ENCODE assay signal across 19 cellular contexts in the genomic region with DNA sequence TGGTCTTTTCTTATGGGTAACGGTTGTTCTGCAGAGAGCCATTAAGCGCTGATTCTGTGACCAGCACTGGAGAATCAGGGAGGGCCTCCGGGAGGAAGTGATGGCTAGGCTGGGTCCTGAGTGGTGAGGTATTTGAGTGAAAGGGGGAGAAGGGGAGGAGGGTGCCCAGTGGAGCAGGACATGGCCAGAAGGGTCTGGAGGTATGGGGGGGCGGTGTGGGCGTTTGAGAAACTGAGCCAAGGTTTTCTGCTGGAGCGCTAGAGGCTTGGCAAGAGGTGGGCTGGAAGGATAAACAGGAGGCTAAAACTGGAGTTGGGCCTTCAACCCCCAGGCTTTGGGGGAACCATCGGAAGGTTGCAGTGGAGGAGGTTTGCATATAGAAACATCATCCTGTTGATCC.
"Had no signal": no experiment of that assay in that cellular context is flagged by ENCODE, and none has a peak within 500 bp of the region (broad histone marks: within the 10 kb centered on the region; RNA-seq: fewer than 3 reads in every experiment).

No MANE protein-coding gene starts in this region.

- H3K4me3 ChIP-seq: dorsolateral prefrontal cortex, lung, sigmoid colon, testis, tibial artery had no signal

- H3K27ac ChIP-seq: dorsolateral prefrontal cortex, parathyroid adenoma, sigmoid colon, testis, tibial artery had no signal

- H3K4me1 ChIP-seq: parathyroid adenoma, testis had no signal

- H2AFZ ChIP-seq: parathyroid adenoma had no signal

- DNase-seq: dorsolateral prefrontal cortex; effector CD4-positive, alpha-beta T cell; hypothalamus; immature natural killer cell; islet precursor cell; natural killer cell; sigmoid colon; stimulated activated CD4-positive, alpha-beta T cell treated with anti-CD3 and anti-CD28 coated beads, Interleukin-2, amount 100 ng/mL, for 24 hours; stimulated activated CD4-positive, alpha-beta T cell treated with anti-CD3 and anti-CD28 coated beads, Interleukin-4, amount 100 ng/mL, for 24 hours; stimulated activated naive CD8-positive, alpha-beta T cell treated with anti-CD3 and anti-CD28 coated beads, Interleukin-15, Interleukin-2, amounts not matched to agents 100 U/mL and 50 U/mL, for 24 hours; substantia nigra; testis; tibial artery had no signal

- H3K27me3 ChIP-seq: testis had no signal

- H3K4me1 Mint-ChIP-seq: immature natural killer cell, memory B cell, natural killer cell had no signal

- H3K27ac Mint-ChIP-seq: immature natural killer cell; memory B cell; natural killer cell; progenitor cell of endocrine pancreas; stimulated activated memory B cell treated with anti-CD40 and anti-IgM and Interleukin-4, amounts not matched to agents 10 μg/mL and 1 μg/mL and 100 μg/mL, for 72 hours; type B pancreatic cell had no signal

- H3K27me3 Mint-ChIP-seq: progenitor cell of endocrine pancreas, type B pancreatic cell had no signal

- H3K9ac ChIP-seq: parathyroid adenoma had no signal

- H3K79me2 ChIP-seq: parathyroid adenoma had no signal

- ATAC-seq: natural killer cell; stimulated activated memory B cell treated with anti-CD40 and anti-IgM and Interleukin-4, amounts not matched to agents 10 μg/mL and 1 μg/mL and 100 μg/mL, for 72 hours; stimulated activated naive CD8-positive, alpha-beta T cell treated with anti-CD3 and anti-CD28 coated beads, Interleukin-15, Interleukin-2, amounts not matched to agents 100 U/mL and 50 U/mL, for 24 hours had no signal

- H3K9me3 ChIP-seq: testis, tibial artery had no signal

- H3K4me3 Mint-ChIP-seq: immature natural killer cell; memory B cell; natural killer cell; stimulated activated memory B cell treated with anti-CD40 and anti-IgM and Interleukin-4, amounts not matched to agents 10 μg/mL and 1 μg/mL and 100 μg/mL, for 72 hours; type B pancreatic cell had no signal
